Comparison of ENCODE assay signal across 12 cellular contexts in genomic region chr17:31413081-31413799, GRCh38. TPM values are rescaled to one million over a fixed set of nuclear protein-coding genes. Genes with fewer than 3 reads are reported as not detected.
"Had no signal": no experiment of that assay in that cellular context is flagged by ENCODE, and none has a peak within 500 bp of the region (broad histone marks: within the 10 kb centered on the region; RNA-seq: fewer than 3 reads in every experiment).

No MANE protein-coding gene starts in this region.

- H3K36me3 ChIP-seq: left lung had no signal

- H3K9me3 ChIP-seq: left lung, psoas muscle had no signal

- ATAC-seq: activated T-cell treated with anti-CD3 and anti-CD28 coated beads, Interleukin-2, amount 50 U/mL, for 4 hours; left lung; stimulated activated effector memory CD8-positive, alpha-beta T cell treated with anti-CD3 and anti-CD28 coated beads, Interleukin-12 subunit alpha, Interleukin-12 subunit beta, amount 100 ng/mL, for 72 hours had no signal

- H3K27ac ChIP-seq: left lung, psoas muscle had no signal

- H3K4me3 ChIP-seq: left lung, psoas muscle had no signal

- DNase-seq: activated CD4-positive, alpha-beta T cell treated with anti-CD3 and anti-CD28 coated beads, Interleukin-2, amount 50 U/mL, for 1 hour; activated CD4-positive, CD25-positive, alpha-beta regulatory T cell treated with anti-CD3 and anti-CD28 coated beads, Interleukin-2, amount 50 U/mL, for 72 hours; activated CD8-positive, alpha-beta memory T cell treated with anti-CD3 and anti-CD28 coated beads, Interleukin-2, amount 50 U/mL, for 4 hours; activated T-cell treated with anti-CD3 and anti-CD28 coated beads, Interleukin-2, amount 50 U/mL, for 4 hours; left lung; naive B cell; psoas muscle; small intestine; stimulated activated CD4-positive, alpha-beta T cell treated with anti-CD3 and anti-CD28 coated beads, Interleukin-4, amount 100 ng/mL, for 24 hours had no signal

- H3K27me3 ChIP-seq: left lung had no signal

RNA-seq across cellular contexts. Expression of gene RAB11FIP4, which starts 21.8 kb away (rescaled TPM):
- total RNA-seq: dermis microvascular lymphatic vessel endothelial cell, glomerular endothelial cell had no signal
